Comparison of ENCODE assay signal across 8 cellular contexts in the genomic region with DNA sequence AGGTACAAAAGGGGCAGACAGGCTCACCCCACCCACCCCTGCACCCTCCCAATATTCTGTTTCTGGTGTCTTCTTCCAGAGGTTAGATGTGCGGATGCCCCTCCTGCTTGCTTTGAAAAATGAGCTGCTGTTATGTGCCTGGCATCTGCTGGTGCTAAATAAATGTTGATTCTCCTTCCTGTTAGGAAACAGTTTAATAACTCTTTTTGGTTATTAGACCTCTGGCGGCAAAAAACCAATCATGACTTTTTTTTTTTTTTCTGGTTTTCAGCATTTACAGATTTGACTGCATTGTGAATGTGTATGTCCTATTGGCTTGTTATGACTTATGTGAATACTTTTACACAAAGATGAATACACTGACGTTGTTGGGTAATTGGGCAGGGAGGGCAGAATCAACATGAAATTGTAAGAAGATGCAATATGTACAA. TPM values are rescaled to one million over a fixed set of nuclear protein-coding genes. Genes with fewer than 3 reads are reported as not detected.
A peak's percentile ranks its signal among the peaks of the same experiment; 100 is the strongest.
DNase-seq lines count a peak whose midpoint lies in the region; ATAC-seq lines count a peak whose summit lies in the region.

No MANE protein-coding gene starts in this region.

- H3K27me3 ChIP-seq in iPS-15b (ENCODE audit: control insufficient read depth, insufficient read depth, low read length): no peaks in the 10 kb centered on the region

- H3K9me3 ChIP-seq in iPS-15b (ENCODE audit: control insufficient read depth, insufficient read depth, low read length): no peaks in the 10 kb centered on the region

- H3K4me3 ChIP-seq in iPS-15b (ENCODE audit: low read depth, low read length): peak overlapping the region; percentile 60

- H3K9me3 Mint-ChIP-seq in activated T-cell treated with anti-CD3 and anti-CD28 coated beads, Interleukin-2, amount 50 U/mL, for 72 hours: no peaks in the 10 kb centered on the region

- no peaks in the 10 kb centered on the region for H3K27me3 Mint-ChIP-seq in activated T-cell treated with anti-CD3 and anti-CD28 coated beads, Interleukin-2, amount 50 U/mL, for 72 hours (ENCODE audit: low read depth)

- H3K36me3 ChIP-seq in iPS-15b (ENCODE audit: control insufficient read depth, insufficient read depth, low read length): no peaks in the 10 kb centered on the region

- DNase-seq in stimulated activated CD4-positive, alpha-beta T cell treated with anti-CD3 and anti-CD28 coated beads, Interleukin-15, amount 100 ng/mL, for 24 hours: peak; percentile 20
- no peak for DNase-seq in stimulated activated CD4-positive, alpha-beta T cell treated with anti-CD3 and anti-CD28 coated beads, Interleukin-4, amount 100 ng/mL, for 24 hours
- no peak for DNase-seq in activated T-cell treated with anti-CD3 and anti-CD28 coated beads, Interleukin-2, amount 50 U/mL, for 72 hours
- DNase-seq in substantia nigra (lab: John Stamatoyannopoulos, UW) (no peak), UCSD-AML1 (lab: John Stamatoyannopoulos, UW; ENCODE audit: unreplicated experiment) (no peak), NCI-H2081 treated with DMSO at 0.1 percent for 48 hours (lab: John Stamatoyannopoulos, UW) (no peak)

- H3K4me3 Mint-ChIP-seq in activated T-cell treated with anti-CD3 and anti-CD28 coated beads, Interleukin-2, amount 50 U/mL, for 72 hours: peak overlapping the region; percentile 83 to 100

- H3K4me1 Mint-ChIP-seq in activated T-cell treated with anti-CD3 and anti-CD28 coated beads, Interleukin-2, amount 50 U/mL, for 72 hours (ENCODE audit: low read depth): peaks cover 57% of the 10 kb centered on the region

- peaks cover 5% of the 10 kb centered on the region for H3K4me1 ChIP-seq in iPS-15b (ENCODE audit: control insufficient read depth, insufficient read depth, low read length)

- H3K27ac ChIP-seq in substantia nigra (ENCODE audit: low read depth, low read length, poor library complexity, severe bottlenecking): peak overlapping the region; percentile 31

- no peak overlapping the region for H3K9ac ChIP-seq in iPS-15b (ENCODE audit: low read depth, low read length)

- peaks cover 6 to 7% of the 10 kb centered on the region in 2 donors for H3K36me3 Mint-ChIP-seq in activated T-cell treated with anti-CD3 and anti-CD28 coated beads, Interleukin-2, amount 50 U/mL, for 72 hours (ENCODE audit: insufficient read depth in 2 of 2)

- ATAC-seq in activated T-cell treated with anti-CD3 and anti-CD28 coated beads, Interleukin-2, amount 50 U/mL, for 72 hours (replicated peaks in 1 of 2): peak in 1 of 2 donors; percentile 23
- no peak for ATAC-seq in GM21367 (IDR thresholded peaks at IDR 0.05; ENCODE audit: unreplicated experiment)

- H3K27ac Mint-ChIP-seq in activated T-cell treated with anti-CD3 and anti-CD28 coated beads, Interleukin-2, amount 50 U/mL, for 72 hours: peak overlapping the region; percentile 99

RNA-seq across cellular contexts. Expression of a gene that starts 13.6 kb away (rescaled TPM):
- 10 to 100 TPM; 37.2 to 56.8 TPM for total RNA-seq in activated T-cell treated with anti-CD3 and anti-CD28 coated beads, Interleukin-2, amount 50 U/mL, for 72 hours

RNA-seq across cellular contexts. Expression of a gene that starts 16.2 kb away (rescaled TPM):
- 10 to 100 TPM; 31.7 to 42.5 TPM for total RNA-seq in activated T-cell treated with anti-CD3 and anti-CD28 coated beads, Interleukin-2, amount 50 U/mL, for 72 hours
